Comparison of ENCODE assay signal across 23 cellular contexts in the genomic region with DNA sequence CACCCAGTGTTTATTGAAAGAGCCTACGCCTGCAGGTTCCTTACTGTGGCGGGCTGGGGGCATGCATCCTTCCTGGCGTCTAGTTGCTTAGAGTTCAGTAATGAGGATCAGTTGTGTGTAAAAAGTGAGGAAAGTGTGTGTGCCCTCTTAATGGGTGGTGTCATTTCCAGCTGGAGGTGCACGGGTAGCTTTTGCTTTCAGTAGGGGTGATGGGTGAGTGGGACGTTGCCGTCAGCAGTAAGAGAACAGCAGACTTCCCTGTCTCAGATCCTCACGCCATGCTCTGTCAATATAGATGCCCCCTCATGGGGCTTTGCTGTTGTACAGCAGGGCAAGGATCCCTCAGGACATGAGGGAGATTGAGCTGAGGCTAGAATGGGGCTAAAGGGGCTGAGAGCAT.
DNase-seq lines count a peak whose midpoint lies in the region; ATAC-seq, FAIRE-seq and TF ChIP-seq lines count a peak whose summit lies in the region.
"Had no signal": no experiment of that assay in that cellular context is flagged by ENCODE, and none has a peak within 500 bp of the region (broad histone marks: within the 10 kb centered on the region; RNA-seq: fewer than 3 reads in every experiment).

No MANE protein-coding gene starts in this region.

- H3K27ac Mint-ChIP-seq in CD8-positive, alpha-beta T cell = peak overlapping the region; percentile 16
- H3K27ac Mint-ChIP-seq in T-helper 2 cell treated with Interferon-gamma antibody and Interleukin-4, amounts not matched to agents 5 μg/mL and 100 μg/mL, for 36 hours = peak overlapping the region; percentile 63
- peak overlapping the region in 4 of 6 donors; percentile 9 to 76 (median 65) for H3K27ac Mint-ChIP-seq in immature natural killer cell

- WGBS in pancreas, 2 donors = 84 to 89% methylated on average over 7 of the region's 7 CpGs

- DNase-seq in CD8-positive, alpha-beta T cell = no peak
- DNase-seq in T-helper 2 cell treated with Interferon-gamma antibody and Interleukin-4, amounts not matched to agents 5 μg/mL and 100 μg/mL, for 36 hours (ENCODE audit: low spot score) = no peak
- DNase-seq in immature natural killer cell (no peak), substantia nigra (lab: John Stamatoyannopoulos, UW) (no peak), pancreas (no peak)
- DNase-seq: amniotic stem cell; COR-L47; cortex of kidney; DND-41; NCI-H1105 treated with DMSO at 0.1 percent for 48 hours; NCI-H2081; NCI-H446; occipital lobe; retina; stimulated activated CD4-positive, alpha-beta T cell treated with anti-CD3 and anti-CD28 coated beads, Interleukin-2, amount 100 ng/mL, for 48 hours; stimulated activated naive CD8-positive, alpha-beta T cell treated with anti-CD3 and anti-CD28 coated beads, Interleukin-15, amount 100 ng/mL, for 72 hours; WERI-Rb-1 had no signal

- no peaks in the 10 kb centered on the region for H3K27me3 ChIP-seq in CD8-positive, alpha-beta T cell (ENCODE audit: insufficient read depth, low read length)
- no peaks in the 10 kb centered on the region for H3K27me3 ChIP-seq in pancreas
- H3K27me3 ChIP-seq: breast epithelium, tibial nerve had no signal

- no peak for TF ChIP-seq CTCF in CD8-positive, alpha-beta T cell (IDR thresholded peaks at IDR 0.05)
- TF ChIP-seq CTCF in pancreas (IDR thresholded peaks at IDR 0.05) = no peak

- H3K9me3 ChIP-seq in CD8-positive, alpha-beta T cell (ENCODE audit: low read length) = no peaks in the 10 kb centered on the region
- H3K9me3 ChIP-seq in pancreas = no peaks in the 10 kb centered on the region
- H3K9me3 ChIP-seq: breast epithelium, tibial nerve had no signal

- no peaks in the 10 kb centered on the region for H3K4me1 ChIP-seq in CD8-positive, alpha-beta T cell (ENCODE audit: insufficient read depth, low read length)
- no peaks in the 10 kb centered on the region for H3K4me1 ChIP-seq in pancreas

- intact Hi-C loops in CD8-positive, alpha-beta T cell (cut with DNase I, micrococcal nuclease) = no loop called here
- intact Hi-C loops in pancreas (cut with DNase I) = no loop called here

- POLR2A ChIA-PET in CD8-positive, alpha-beta T cell (lab: Charles Lee) = no interaction called here

- ATAC-seq in CD8-positive, alpha-beta T cell = peak; percentile 20
- ATAC-seq in GM19324 (IDR thresholded peaks at IDR 0.05; ENCODE audit: low FRiP score, unreplicated experiment) = peak; percentile 83
- no peak for ATAC-seq in pancreas
- no peak for ATAC-seq in HG03280 (IDR thresholded peaks at IDR 0.05; ENCODE audit: unreplicated experiment)
- ATAC-seq: stimulated activated naive CD8-positive, alpha-beta T cell treated with anti-CD3 and anti-CD28 coated beads, Interleukin-15, amount 100 ng/mL, for 72 hours had no signal

- no peak overlapping the region for H3K27ac ChIP-seq in CD8-positive, alpha-beta T cell (ENCODE audit: low read depth, low read length)
- H3K27ac ChIP-seq in substantia nigra (ENCODE audit: low read depth, low read length, poor library complexity, severe bottlenecking) (no peak overlapping the region), pancreas (no peak overlapping the region)
- H3K27ac ChIP-seq: breast epithelium, HL-60, tibial nerve, WERI-Rb-1 had no signal

- no peaks in the 10 kb centered on the region for H3K9me3 Mint-ChIP-seq in CD8-positive, alpha-beta T cell
- H3K9me3 Mint-ChIP-seq in T-helper 2 cell treated with Interferon-gamma antibody and Interleukin-4, amounts not matched to agents 5 μg/mL and 100 μg/mL, for 36 hours = no peaks in the 10 kb centered on the region
- no peaks in the 10 kb centered on the region for H3K9me3 Mint-ChIP-seq in immature natural killer cell
- H3K9me3 Mint-ChIP-seq: stimulated activated naive CD8-positive, alpha-beta T cell treated with anti-CD3 and anti-CD28 coated beads, Interleukin-15, amount 100 ng/mL, for 72 hours had no signal

- FAIRE-seq in pancreas (lab: Jason Lieb, UNC) = no peak

- peaks cover 16% of the 10 kb centered on the region for H3K4me1 Mint-ChIP-seq in CD8-positive, alpha-beta T cell (ENCODE audit: low read depth)
- peaks cover 19% of the 10 kb centered on the region for H3K4me1 Mint-ChIP-seq in T-helper 2 cell treated with Interferon-gamma antibody and Interleukin-4, amounts not matched to agents 5 μg/mL and 100 μg/mL, for 36 hours (ENCODE audit: low read depth)
- peaks cover 7 to 13% of the 10 kb centered on the region in 2 donors for H3K4me1 Mint-ChIP-seq in immature natural killer cell

- no peaks in the 10 kb centered on the region for H3K27me3 Mint-ChIP-seq in CD8-positive, alpha-beta T cell (ENCODE audit: low read depth)
- no peaks in the 10 kb centered on the region for H3K27me3 Mint-ChIP-seq in T-helper 2 cell treated with Interferon-gamma antibody and Interleukin-4, amounts not matched to agents 5 μg/mL and 100 μg/mL, for 36 hours (ENCODE audit: low read depth)
- H3K27me3 Mint-ChIP-seq in immature natural killer cell (ENCODE audit: low read depth in 3 of 3) = peaks cover 0 to 3% (median 3%) of the 10 kb centered on the region in 3 donors

- peak overlapping the region; percentile 33 for H3K4me3 Mint-ChIP-seq in CD8-positive, alpha-beta T cell
- peak overlapping the region; percentile 67 for H3K4me3 Mint-ChIP-seq in T-helper 2 cell treated with Interferon-gamma antibody and Interleukin-4, amounts not matched to agents 5 μg/mL and 100 μg/mL, for 36 hours
- no peak overlapping the region for H3K4me3 Mint-ChIP-seq in immature natural killer cell
- H3K4me3 Mint-ChIP-seq: stimulated activated naive CD8-positive, alpha-beta T cell treated with anti-CD3 and anti-CD28 coated beads, Interleukin-15, amount 100 ng/mL, for 72 hours had no signal

- no peak overlapping the region for H3K4me3 ChIP-seq in CD8-positive, alpha-beta T cell (ENCODE audit: low read depth, low read length)
- H3K4me3 ChIP-seq in pancreas = no peak overlapping the region
- H3K4me3 ChIP-seq: breast epithelium, smooth muscle cell, tibial nerve had no signal

- CTCF ChIA-PET in CD8-positive, alpha-beta T cell (lab: Charles Lee) = no interaction called here

- H3K36me3 ChIP-seq in CD8-positive, alpha-beta T cell (ENCODE audit: insufficient read depth, low read length) = no peaks in the 10 kb centered on the region
- peaks cover 0 to 6% (median 3%) of the 10 kb centered on the region in 3 donors for H3K36me3 ChIP-seq in pancreas

- peaks cover 5% of the 10 kb centered on the region for H3K36me3 Mint-ChIP-seq in CD8-positive, alpha-beta T cell
- H3K36me3 Mint-ChIP-seq in T-helper 2 cell treated with Interferon-gamma antibody and Interleukin-4, amounts not matched to agents 5 μg/mL and 100 μg/mL, for 36 hours (ENCODE audit: low read depth) = peaks cover 5% of the 10 kb centered on the region
- H3K36me3 Mint-ChIP-seq in immature natural killer cell = peaks cover 32 to 58% (median 42%) of the 10 kb centered on the region in 3 donors

Comparison
In these comparisons a context has a peak if more than half of its experiments do, and no peak if none do; other contexts are left out.
1. ATAC-seq: peak in CD8-positive, alpha-beta T cell (single experiment) and GM19324 (single experiment); none in pancreas (0 of 4) and HG03280 (single experiment).
2. H3K4me3 Mint-ChIP-seq: peak in CD8-positive, alpha-beta T cell (single experiment) and T-helper 2 cell treated with Interferon-gamma antibody and Interleukin-4, amounts not matched to agents 5 μg/mL and 100 μg/mL, for 36 hours (single experiment); none in immature natural killer cell (0 of 5).
3. Peak in every context shown above with its lines, with median percentiles within 50 percentile points of each other: H3K27ac Mint-ChIP-seq.